In the genomic region with DNA sequence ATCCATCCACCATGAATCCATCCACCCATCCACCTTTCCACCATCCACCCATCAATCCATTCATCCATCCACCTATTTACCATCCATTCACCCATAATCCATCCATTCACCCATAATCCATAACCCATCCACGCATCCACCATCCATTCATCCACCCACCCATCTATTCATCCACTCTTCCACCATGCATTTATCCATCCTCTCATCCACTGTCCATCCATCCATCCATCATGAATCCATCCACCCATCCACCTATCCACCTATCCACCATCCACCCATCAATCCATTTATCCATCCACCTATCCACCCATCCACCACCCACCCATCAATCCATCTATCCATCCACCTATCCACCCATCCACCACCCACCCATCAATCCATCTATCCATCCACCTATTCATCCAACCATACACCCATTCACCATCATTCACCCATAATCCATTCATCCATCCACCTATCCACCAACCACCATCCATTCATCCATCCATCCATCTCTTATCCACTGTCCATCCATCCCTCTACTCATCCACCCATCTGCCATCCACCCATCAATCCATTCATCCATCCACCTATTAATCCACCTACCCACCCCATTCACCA, we compare ENCODE assay signal across 3 cellular contexts.
A peak's percentile ranks its signal among the peaks of the same experiment; 100 is the strongest.
TF ChIP-seq lines count a peak whose summit lies in the region.

No MANE protein-coding gene starts in this region.

TF ChIP-seq in HEK293, 187 proteins besides CTCF, POLR2A, EP300 and RAD21:
- TF ChIP-seq SCRT1 (tag by site-specific recombination; IDR thresholded peaks at IDR 0.05; ENCODE audit: borderline replicate concordance) (no peak), ZBTB17 (tag by site-specific recombination; IDR thresholded peaks at IDR 0.05) (peak; percentile 97), ZNF221 (tag by site-specific recombination; IDR thresholded peaks at IDR 0.05; ENCODE audit: borderline replicate concordance) (no peak), ZNF366 (tag by site-specific recombination; conservative IDR thresholded peaks at IDR 0.05) (peak; percentile 8; the same call in 1 of the 2 replicates), ZNF112 (tag by site-specific recombination; IDR thresholded peaks at IDR 0.05) (no peak), KLF1 (tag by site-specific recombination; IDR thresholded peaks at IDR 0.05) (no peak), GLI4 (tag by site-specific recombination; IDR thresholded peaks at IDR 0.05) (no peak), ZNF677 (tag by site-specific recombination; IDR thresholded peaks at IDR 0.05) (no peak), KLF16 (tag by site-specific recombination; IDR thresholded peaks at IDR 0.05) (no peak), EGR2 (tag by site-specific recombination; IDR thresholded peaks at IDR 0.05; ENCODE audit: low read depth) (no peak), ZXDB (tag by site-specific recombination; IDR thresholded peaks at IDR 0.05) (no peak)
- TF ChIP-seq, protein P1, sequence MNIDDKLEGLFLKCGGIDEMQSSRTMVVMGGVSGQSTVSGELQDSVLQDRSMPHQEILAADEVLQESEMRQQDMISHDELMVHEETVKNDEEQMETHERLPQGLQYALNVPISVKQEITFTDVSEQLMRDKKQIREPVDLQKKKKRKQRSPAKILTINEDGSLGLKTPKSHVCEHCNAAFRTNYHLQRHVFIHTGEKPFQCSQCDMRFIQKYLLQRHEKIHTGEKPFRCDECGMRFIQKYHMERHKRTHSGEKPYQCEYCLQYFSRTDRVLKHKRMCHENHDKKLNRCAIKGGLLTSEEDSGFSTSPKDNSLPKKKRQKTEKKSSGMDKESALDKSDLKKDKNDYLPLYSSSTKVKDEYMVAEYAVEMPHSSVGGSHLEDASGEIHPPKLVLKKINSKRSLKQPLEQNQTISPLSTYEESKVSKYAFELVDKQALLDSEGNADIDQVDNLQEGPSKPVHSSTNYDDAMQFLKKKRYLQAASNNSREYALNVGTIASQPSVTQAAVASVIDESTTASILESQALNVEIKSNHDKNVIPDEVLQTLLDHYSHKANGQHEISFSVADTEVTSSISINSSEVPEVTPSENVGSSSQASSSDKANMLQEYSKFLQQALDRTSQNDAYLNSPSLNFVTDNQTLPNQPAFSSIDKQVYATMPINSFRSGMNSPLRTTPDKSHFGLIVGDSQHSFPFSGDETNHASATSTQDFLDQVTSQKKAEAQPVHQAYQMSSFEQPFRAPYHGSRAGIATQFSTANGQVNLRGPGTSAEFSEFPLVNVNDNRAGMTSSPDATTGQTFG (tag by site-specific recombination; IDR thresholded peaks at IDR 0.05; ENCODE audit: borderline replicate concordance) = no peak
TF ChIP-seq in HEK293: peak in this region for 2.

TF ChIP-seq in IMR-90, 13 proteins besides CTCF, POLR2A, EP300 and RAD21:
- TF ChIP-seq MAFK (IDR thresholded peaks at IDR 0.05; ENCODE audit: low read depth, low read length) (no peak), RFX5 (IDR thresholded peaks at IDR 0.05; ENCODE audit: low read depth, low read length) (no peak), BHLHE40 (IDR thresholded peaks at IDR 0.05; ENCODE audit: low read depth, low read length) (no peak), ELK1 (IDR thresholded peaks at IDR 0.05; ENCODE audit: borderline replicate concordance, low read depth, low read length) (no peak)

TF ChIP-seq in H1, 55 proteins besides CTCF, POLR2A, EP300 and RAD21:
- TF ChIP-seq FOSL1 (IDR thresholded peaks at IDR 0.05; ENCODE audit: insufficient read depth, low read depth, low read length) (no peak), USF2 (IDR thresholded peaks at IDR 0.05; ENCODE audit: low read length) (no peak), BRCA1 (IDR thresholded peaks at IDR 0.05; ENCODE audit: low read depth, low read length) (no peak), BCL11A (IDR thresholded peaks at IDR 0.05; ENCODE audit: low read depth in 2 of 2, low read length in 2 of 2) (no peak), MAFK (IDR thresholded peaks at IDR 0.05; ENCODE audit: low read depth, low read length) (no peak), JUND (IDR thresholded peaks at IDR 0.05; ENCODE audit: low read length) (no peak), RFX5 (IDR thresholded peaks at IDR 0.05; ENCODE audit: borderline replicate concordance, low read depth, low read length) (no peak), KDM5A (IDR thresholded peaks at IDR 0.05; ENCODE audit: low read length) (no peak)
- TF ChIP-seq, protein P2, sequence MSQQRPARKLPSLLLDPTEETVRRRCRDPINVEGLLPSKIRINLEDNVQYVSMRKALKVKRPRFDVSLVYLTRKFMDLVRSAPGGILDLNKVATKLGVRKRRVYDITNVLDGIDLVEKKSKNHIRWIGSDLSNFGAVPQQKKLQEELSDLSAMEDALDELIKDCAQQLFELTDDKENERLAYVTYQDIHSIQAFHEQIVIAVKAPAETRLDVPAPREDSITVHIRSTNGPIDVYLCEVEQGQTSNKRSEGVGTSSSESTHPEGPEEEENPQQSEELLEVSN (IDR thresholded peaks at IDR 0.05) = no peak
